ENCODE assay signal across 11 cellular contexts in genomic region chr14:52413729-52414453, GRCh38.
DNase-seq lines count a peak whose midpoint lies in the region; ATAC-seq, FAIRE-seq and TF ChIP-seq lines count a peak whose summit lies in the region.
"Had no signal": no experiment of that assay in that cellular context is flagged by ENCODE, and none has a peak within 500 bp of the region (broad histone marks: within the 10 kb centered on the region; RNA-seq: fewer than 3 reads in every experiment).

No MANE protein-coding gene starts in this region.

- peaks cover 19% of the 10 kb centered on the region for H3K36me3 Mint-ChIP-seq in activated naive CD8-positive, alpha-beta T cell treated with anti-CD3 and anti-CD28 coated beads, Interleukin-2, amount 10 ng/mL, durations not matched to agents 7 days and 5 days

- H3K27me3 Mint-ChIP-seq in activated naive CD8-positive, alpha-beta T cell treated with anti-CD3 and anti-CD28 coated beads, Interleukin-2, amount 10 ng/mL, durations not matched to agents 7 days and 5 days = no peaks in the 10 kb centered on the region

- peak; percentile 63 for FAIRE-seq in GM19239 (lab: Jason Lieb, UNC)

- peaks cover 32% of the 10 kb centered on the region for H3K4me1 Mint-ChIP-seq in activated naive CD8-positive, alpha-beta T cell treated with anti-CD3 and anti-CD28 coated beads, Interleukin-2, amount 10 ng/mL, durations not matched to agents 7 days and 5 days
- H3K4me1 Mint-ChIP-seq: neural crest cell had no signal

- H3K4me3 Mint-ChIP-seq in activated naive CD8-positive, alpha-beta T cell treated with anti-CD3 and anti-CD28 coated beads, Interleukin-2, amount 10 ng/mL, durations not matched to agents 7 days and 5 days = peak overlapping the region; percentile 77
- H3K4me3 Mint-ChIP-seq: neural crest cell had no signal

- H3K27ac Mint-ChIP-seq in activated naive CD8-positive, alpha-beta T cell treated with anti-CD3 and anti-CD28 coated beads, Interleukin-2, amount 10 ng/mL, durations not matched to agents 7 days and 5 days = peak overlapping the region; percentile 89

- no peak for TF ChIP-seq CTCF in BJ (IDR thresholded peaks at IDR 0.05; ENCODE audit: insufficient read depth, low read depth, low read length)

- no peaks in the 10 kb centered on the region for H3K9me3 Mint-ChIP-seq in activated naive CD8-positive, alpha-beta T cell treated with anti-CD3 and anti-CD28 coated beads, Interleukin-2, amount 10 ng/mL, durations not matched to agents 7 days and 5 days
- H3K9me3 Mint-ChIP-seq: neural crest cell had no signal

- H3K4me3 ChIP-seq in BJ (ENCODE audit: low read depth, low read length) = no peak overlapping the region

- peak; percentile 53 for DNase-seq in BJ (ENCODE audit: low read depth)
- no peak for DNase-seq in GM19239 (ENCODE audit: insufficient read length, low spot score)
- no peak for DNase-seq in activated naive CD8-positive, alpha-beta T cell treated with anti-CD3 and anti-CD28 coated beads, Interleukin-2, amount 10 ng/mL, durations not matched to agents 7 days and 5 days
- peak; percentile 4 for DNase-seq in myocyte (ENCODE audit: low read depth)
- DNase-seq in effector CD8-positive, alpha-beta T cell (lab: John Stamatoyannopoulos, UW) = no peak
- no peak for DNase-seq in HEK293T (ENCODE audit: extremely low spot score)
- DNase-seq in NCI-H510A (lab: John Stamatoyannopoulos, UW) = no peak
- DNase-seq: left colon, NCI-H2029 had no signal

- ATAC-seq in activated naive CD8-positive, alpha-beta T cell treated with anti-CD3 and anti-CD28 coated beads, Interleukin-2, amount 10 ng/mL, durations not matched to agents 7 days and 5 days (ENCODE audit: low read depth) = peak; percentile 67
- no peak for ATAC-seq in GM19351 (IDR thresholded peaks at IDR 0.05; ENCODE audit: unreplicated experiment)
- ATAC-seq: left colon had no signal

- no peaks in the 10 kb centered on the region for H3K27me3 ChIP-seq in BJ (ENCODE audit: control insufficient read depth, insufficient read depth, low read length)

- no peaks in the 10 kb centered on the region for H3K36me3 ChIP-seq in BJ (ENCODE audit: control insufficient read depth, insufficient read depth, low read length)

- POLR2A ChIA-PET in BJ (lab: Charles Lee) (interaction anchor here (0.6 kb wide), 1 partner anchor 22 kb away, joined by 3 read pairs; no protein-coding TSS in a partner anchor), HEK293T (lab: Yijun Ruan, JAX) (no interaction called here)
- POLR2A ChIA-PET in activated naive CD8-positive, alpha-beta T cell treated with anti-CD3 and anti-CD28 coated beads, Interleukin-2, amount 10 ng/mL, durations not matched to agents 7 days and 5 days (lab: Charles Lee) = interaction anchor here (0.7 to 1.9 kb wide), 5 partner anchors 12 to 124 kb away, joined by 3 to 10 read pairs (median 6); partner anchors contain the start of gene PTGER2

- CTCF ChIA-PET in BJ (lab: Yijun Ruan, JAX) (no interaction called here), HEK293T (lab: Yijun Ruan, JAX) (interaction anchor here (0.6 kb wide), 1 partner anchor 418 kb away, joined by 3 read pairs; no protein-coding TSS in a partner anchor)

TF ChIP-seq in HEK293T, 16 proteins besides CTCF, POLR2A, EP300 and RAD21:
- no peak for TF ChIP-seq FOXK2 (IDR thresholded peaks at IDR 0.05)
- TF ChIP-seq SP1 (IDR thresholded peaks at IDR 0.05) = no peak
- no peak for TF ChIP-seq CTBP1 (IDR thresholded peaks at IDR 0.05; ENCODE audit: borderline replicate concordance)
- no peak for TF ChIP-seq BHLHE40 (IDR thresholded peaks at IDR 0.05; ENCODE audit: borderline replicate concordance)

Comparison
In these comparisons a context has a peak if more than half of its experiments do, and no peak if none do; other contexts are left out.
1. DNase-seq: peak in BJ (single experiment) and myocyte (single experiment); none in GM19239 (single experiment), activated naive CD8-positive, alpha-beta T cell treated with anti-CD3 and anti-CD28 coated beads, Interleukin-2, amount 10 ng/mL, durations not matched to agents 7 days and 5 days (single experiment), effector CD8-positive, alpha-beta T cell (single experiment), HEK293T (single experiment) and NCI-H510A (single experiment).